In genomic region chr5:96641922-96642640, GRCh38 we compare ENCODE assay signal across 24 cellular contexts. TPM values are rescaled to one million over a fixed set of nuclear protein-coding genes. Genes with fewer than 3 reads are reported as not detected.
DNase-seq lines count a peak whose midpoint lies in the region; ATAC-seq, FAIRE-seq and TF ChIP-seq lines count a peak whose summit lies in the region.
"Had no signal": no experiment of that assay in that cellular context is flagged by ENCODE, and none has a peak within 500 bp of the region (broad histone marks: within the 10 kb centered on the region; RNA-seq: fewer than 3 reads in every experiment).

No MANE protein-coding gene starts in this region.

- H3K4me1 Mint-ChIP-seq in dendritic cell treated with granulocyte-macrophage colony-stimulating factor and Interleukin-4, amounts not matched to agents 40 ng/mL and 50 ng/mL, for 4 days (ENCODE audit: low read depth) = peaks cover 23% of the 10 kb centered on the region
- H3K4me1 Mint-ChIP-seq: GM23338 had no signal

- BruUV-seq in HepG2 (replicated peaks; lab: Mats Ljungman, UMichigan) = no TSS peak

- H3K9ac ChIP-seq in HepG2 (ENCODE audit: insufficient read depth, low read depth, low read length) = no peak overlapping the region

- TF ChIP-seq RAD21 in HepG2 (CRISPR knock-in tag; IDR thresholded peaks at IDR 0.05) = no peak

- H3K27ac ChIP-seq in HepG2 (ENCODE audit: extremely low read length, insufficient read depth, low read length) = no peak overlapping the region
- H3K27ac ChIP-seq: 22Rv1 had no signal

- H3K9me3 ChIP-seq in HepG2 (ENCODE audit: low read length) = no peaks in the 10 kb centered on the region

- CTCF ChIA-PET in HepG2 (lab: Yijun Ruan, JAX; ENCODE audit: low intra/inter-chr PET ratio, low total read pairs) = no interaction called here

- no peaks in the 10 kb centered on the region for H3K36me3 Mint-ChIP-seq in dendritic cell treated with granulocyte-macrophage colony-stimulating factor and Interleukin-4, amounts not matched to agents 40 ng/mL and 50 ng/mL, for 4 days (ENCODE audit: low read depth)
- H3K36me3 Mint-ChIP-seq: CD8-positive, alpha-beta T cell had no signal

- no peak for TF ChIP-seq EP300 in HepG2 (IDR thresholded peaks at IDR 0.05; ENCODE audit: low read depth in 2 of 2, low read length in 2 of 2)
- TF ChIP-seq EP300 in HepG2 (CRISPR knock-in tag; IDR thresholded peaks at IDR 0.05; ENCODE audit: borderline replicate concordance) = no peak

- POLR2A ChIA-PET in HepG2 (lab: Yijun Ruan, JAX) = no interaction called here

- DNase-seq in DMS53 (lab: John Stamatoyannopoulos, UW) (peak; percentile 30), DMS53 treated with DMSO at 0.1 percent for 48 hours (lab: John Stamatoyannopoulos, UW; ENCODE audit: unreplicated experiment) (no peak), NCI-H69 (lab: John Stamatoyannopoulos, UW) (peak; percentile 38), NOMO-1 treated with DMSO at 0.1 percent for 48 hours (lab: John Stamatoyannopoulos, UW; ENCODE audit: unreplicated experiment) (no peak), LoVo (ENCODE audit: low spot score) (no peak), HepG2 (ENCODE audit: low spot score) (no peak)
- DNase-seq in stimulated activated CD4-positive, alpha-beta T cell treated with anti-CD3 and anti-CD28 coated beads, Interleukin-15, amount 100 ng/mL, for 24 hours = no peak
- DNase-seq: AML-193; C1 segment of cervical spinal cord; Calu3; CD8-positive, alpha-beta T cell; DMS153; HCEC 1CT; NCI-H1092 treated with DMSO at 0.1 percent for 48 hours; NCI-H1436 treated with DMSO at 0.1 percent for 48 hours; NCI-H1930; NCI-H226; NCI-H524; NCI-H82; OCI-M1; Right ventricle myocardium superior had no signal

- in situ Hi-C loops in HepG2 (cut with HindIII; ENCODE audit: extremely low pct_ligation_motif_present, low pct_unique_long_range_greater_than_20kb) = no loop called here

- no peaks in the 10 kb centered on the region for H3K27me3 ChIP-seq in HepG2 (ENCODE audit: control insufficient read depth in 1 of 2, insufficient read depth in 2 of 2, low read length in 2 of 2)

- H2AFZ ChIP-seq in HepG2 (ENCODE audit: low read length) = no peak overlapping the region
- H2AFZ ChIP-seq: GM23338 had no signal

- no peaks in the 10 kb centered on the region for H4K20me1 ChIP-seq in HepG2 (ENCODE audit: insufficient read depth, low read length)

- H3K36me3 ChIP-seq in HepG2 (replicated peaks in 1 of 2; ENCODE audit: control insufficient read depth in 1 of 2, insufficient read depth in 2 of 2, low read length in 2 of 2) = no peaks in the 10 kb centered on the region

- no peak overlapping the region for H3K4me3 Mint-ChIP-seq in dendritic cell treated with granulocyte-macrophage colony-stimulating factor and Interleukin-4, amounts not matched to agents 40 ng/mL and 50 ng/mL, for 4 days
- H3K4me3 Mint-ChIP-seq: CD8-positive, alpha-beta T cell; GM23338 had no signal

- intact Hi-C loops in dendritic cell treated with granulocyte-macrophage colony-stimulating factor and Interleukin-4, amounts not matched to agents 40 ng/mL and 50 ng/mL, for 4 days (cut with micrococcal nuclease) = no loop called here
- intact Hi-C loops in HepG2 (cut with micrococcal nuclease; ENCODE audit: unreplicated experiment) = no loop called here

- no peak overlapping the region for H3K4me3 ChIP-seq in HepG2 (replicated peaks in 1 of 3; ENCODE audit: insufficient read depth in 1 of 3, low read depth in 2 of 3, low read length in 3 of 3)
- H3K4me3 ChIP-seq: GM23338 had no signal

- H3K9me3 Mint-ChIP-seq in dendritic cell treated with granulocyte-macrophage colony-stimulating factor and Interleukin-4, amounts not matched to agents 40 ng/mL and 50 ng/mL, for 4 days = no peaks in the 10 kb centered on the region
- H3K9me3 Mint-ChIP-seq: CD8-positive, alpha-beta T cell; GM23338 had no signal

- no peak for FAIRE-seq in HepG2 (lab: Jason Lieb, UNC)

- no peak for ATAC-seq in HepG2
- ATAC-seq: CD8-positive, alpha-beta T cell; GM23338 had no signal

- TF ChIP-seq CTCF in HepG2 (CRISPR knock-in tag; IDR thresholded peaks at IDR 0.05) = no peak

- TF ChIP-seq POLR2A in HepG2 (IDR thresholded peaks at IDR 0.05; ENCODE audit: insufficient read depth in 1 of 2, low read depth in 2 of 2, low read length in 2 of 2) = no peak

- peaks cover 15% of the 10 kb centered on the region for H3K4me1 ChIP-seq in HepG2 (ENCODE audit: insufficient read depth, low read length)

- WGBS in HepG2 (ENCODE audit: low lambda C conversion rate) = 6% methylated on average over 3 of the region's 3 CpGs

- H3K79me2 ChIP-seq in HepG2 (ENCODE audit: insufficient read depth, low read length) = no peaks in the 10 kb centered on the region

- H3K27me3 Mint-ChIP-seq in dendritic cell treated with granulocyte-macrophage colony-stimulating factor and Interleukin-4, amounts not matched to agents 40 ng/mL and 50 ng/mL, for 4 days = no peaks in the 10 kb centered on the region

- H3K27ac Mint-ChIP-seq in dendritic cell treated with granulocyte-macrophage colony-stimulating factor and Interleukin-4, amounts not matched to agents 40 ng/mL and 50 ng/mL, for 4 days = peak overlapping the region; percentile 12
- H3K27ac Mint-ChIP-seq: CD8-positive, alpha-beta T cell; GM23338 had no signal

- H3K4me2 ChIP-seq in HepG2 (ENCODE audit: low read depth, low read length) = no peak overlapping the region
- H3K4me2 ChIP-seq: GM23338 had no signal

TF ChIP-seq in HepG2, 621 proteins besides CTCF, POLR2A, EP300 and RAD21:
- TF ChIP-seq ZNF709 (CRISPR knock-in tag; IDR thresholded peaks at IDR 0.05) = no peak
- TF ChIP-seq IRF2 (CRISPR knock-in tag; IDR thresholded peaks at IDR 0.05) = no peak
- TF ChIP-seq KDM5B (CRISPR knock-in tag; IDR thresholded peaks at IDR 0.05; ENCODE audit: borderline replicate concordance) = no peak
- TF ChIP-seq CENPX (CRISPR knock-in tag; IDR thresholded peaks at IDR 0.05) = no peak
- TF ChIP-seq ZNF672 (CRISPR knock-in tag; IDR thresholded peaks at IDR 0.05) = no peak
- TF ChIP-seq MEF2D (CRISPR knock-in tag; IDR thresholded peaks at IDR 0.05) = no peak
- no peak for TF ChIP-seq TGIF2 (CRISPR knock-in tag; IDR thresholded peaks at IDR 0.05)
- no peak for TF ChIP-seq KLF15 (CRISPR knock-in tag; IDR thresholded peaks at IDR 0.05; ENCODE audit: borderline replicate concordance)
- no peak for TF ChIP-seq SETDB1 (CRISPR knock-in tag; IDR thresholded peaks at IDR 0.05; ENCODE audit: borderline replicate concordance)
- TF ChIP-seq ZNF230 (CRISPR knock-in tag; IDR thresholded peaks at IDR 0.05) = no peak
TF ChIP-seq in HepG2: peak in this region for 0.

RNA-seq across cellular contexts. Expression of gene CAST, which starts 20.1 kb away (rescaled TPM):
- 67.6 and 87.8 TPM in 2 replicates for total RNA-seq in HepG2 (2016; rRNA removed; fragmentation: Illumina TruSeq; extraction: Trizol)
- total RNA-seq in HepG2 (2016; cell fraction: cytosol; rRNA removed; fragmentation: Illumina TruSeq; extraction: Trizol; ENCODE audit: low read depth) = 18.4 and 21.4 TPM in 2 replicates
- 66.7 and 88.4 TPM in 2 replicates for total RNA-seq in HepG2 (2016; cell fraction: insoluble cytoplasmic fraction; rRNA removed; fragmentation: Illumina TruSeq; extraction: Trizol)
- 52.5 and 53.1 TPM in 2 replicates for total RNA-seq in HepG2 (2016; cell fraction: membrane; rRNA removed; fragmentation: Illumina TruSeq; extraction: Trizol)
- total RNA-seq in HepG2 (2016; cell fraction: nucleus; rRNA removed; fragmentation: Illumina TruSeq; extraction: Trizol) = 62.8 and 67.7 TPM in 2 replicates
- polyA plus RNA-seq in HepG2 (2011; rRNA removed) = 35.2 and 42.1 TPM in 2 replicates
- polyA plus RNA-seq in HepG2 (2011; cell fraction: cytosol; rRNA removed) = 22.7 and 32.6 TPM in 2 replicates
- 49.5 and 52.7 TPM in 2 replicates for polyA plus RNA-seq in HepG2 (2011; cell fraction: nucleus; rRNA removed)
- 54.0 and 64.0 TPM in 2 replicates for polyA plus RNA-seq in HepG2 (2012)
- polyA plus RNA-seq in HepG2 (2016; cell fraction: cytosol; fragmentation: Illumina TruSeq; extraction: Trizol; ENCODE audit: low read depth) = 24.3 and 25.3 TPM in 2 replicates
- 99.8 and 110 TPM in 2 replicates for polyA plus RNA-seq in HepG2 (2016; cell fraction: insoluble cytoplasmic fraction; fragmentation: Illumina TruSeq; extraction: Trizol; ENCODE audit: low read depth)
- 40.8 and 51.2 TPM in 2 replicates for polyA plus RNA-seq in HepG2 (2016; cell fraction: membrane; fragmentation: Illumina TruSeq; extraction: Trizol; ENCODE audit: low read depth)
- 65.5 and 67.5 TPM in 2 replicates for polyA plus RNA-seq in HepG2 (2016; cell fraction: nucleus; fragmentation: Illumina TruSeq; extraction: Trizol; ENCODE audit: insufficient read depth, low read depth)
- polyA minus RNA-seq in HepG2 (2011; rRNA and poly(A)+ RNA removed; ENCODE audit: low replicate concordance) = 12.4 and 53.4 TPM in 2 replicates
- 39.6 and 45.8 TPM in 2 replicates for polyA minus RNA-seq in HepG2 (2011; cell fraction: cytosol; rRNA and poly(A)+ RNA removed)
- polyA minus RNA-seq in HepG2 (2011; cell fraction: nucleus; rRNA and poly(A)+ RNA removed) = 166 and 175 TPM in 2 replicates

Comparison
In these comparisons a context has a peak if more than half of its experiments do, and no peak if none do; other contexts are left out.
1. DNase-seq: peak in DMS53 (single experiment) and NCI-H69 (single experiment); none in DMS53 treated with DMSO at 0.1 percent for 48 hours (single experiment), NOMO-1 treated with DMSO at 0.1 percent for 48 hours (single experiment), LoVo (single experiment), HepG2 (single experiment) and stimulated activated CD4-positive, alpha-beta T cell treated with anti-CD3 and anti-CD28 coated beads, Interleukin-15, amount 100 ng/mL, for 24 hours (single experiment).